In genomic region chr1:65997693-65998092, GRCh38 we compare ENCODE assay signal across 17 cellular contexts.
"Had no signal": no experiment of that assay in that cellular context is flagged by ENCODE, and none has a peak within 500 bp of the region (broad histone marks: within the 10 kb centered on the region; RNA-seq: fewer than 3 reads in every experiment).

No MANE protein-coding gene starts in this region.

- H3K27me3 ChIP-seq: Peyer's patch had no signal

- H2AFZ ChIP-seq: PC-9 had no signal

- H3K27ac ChIP-seq: PC-9, Peyer's patch had no signal

- H3K4me3 ChIP-seq: PC-9, Peyer's patch had no signal

- H3K9me3 ChIP-seq: Peyer's patch had no signal

- H3K4me2 ChIP-seq: PC-9 had no signal

- H3K36me3 ChIP-seq: Peyer's patch had no signal

- H3K4me1 ChIP-seq: Peyer's patch had no signal

- DNase-seq: KBM-7, NCI-H1092, NCI-H1105 treated with DMSO at 0.1 percent for 48 hours, NCI-H1417 treated with DMSO at 0.1 percent for 48 hours, NCI-H146, NCI-H1694 treated with DMSO at 0.1 percent for 48 hours, NCI-H1930, NCI-H2081, NCI-H2107, NCI-H2227 treated with DMSO at 0.1 percent for 48 hours, NCI-H524, NCI-H526 treated with DMSO at 0.1 percent for 48 hours, NCI-H748 treated with DMSO at 0.1 percent for 48 hours, OCI-M1, PC-9, Peyer's patch, Right ventricle myocardium superior had no signal
